8 cellular contexts compared by ENCODE assay signal in genomic region chr1:226871047-226871365, GRCh38. TPM values are rescaled to one million over a fixed set of nuclear protein-coding genes. Genes with fewer than 3 reads are reported as not detected.
DNase-seq lines count a peak whose midpoint lies in the region; ATAC-seq, FAIRE-seq and TF ChIP-seq lines count a peak whose summit lies in the region.

No MANE protein-coding gene starts in this region.

- DNase-seq in SK-N-SH, result no peak
- DNase-seq in activated naive CD8-positive, alpha-beta T cell treated with anti-CD3 and anti-CD28 coated beads, Interleukin-2, amount 10 ng/mL, durations not matched to agents 7 days and 5 days, result no peak
- DNase-seq in kidney, result no peak
- no peak for DNase-seq in suprapubic skin (ENCODE audit: low spot score in 2 of 2)

- H3K27me3 ChIP-seq in SK-N-SH (ENCODE audit: insufficient read depth) (no peaks in the 10 kb centered on the region), suprapubic skin (no peaks in the 10 kb centered on the region)

- no peak overlapping the region for H3K27ac Mint-ChIP-seq in activated naive CD8-positive, alpha-beta T cell treated with anti-CD3 and anti-CD28 coated beads, Interleukin-2, amount 10 ng/mL, durations not matched to agents 7 days and 5 days

- peak overlapping the region; percentile 92 for H3K4me2 ChIP-seq in SK-N-SH

- no peak for TF ChIP-seq POLR2A in suprapubic skin (IDR thresholded peaks at IDR 0.05)

- CTCF ChIA-PET in SK-N-SH (lab: Yijun Ruan, JAX), result interaction anchor here (1.8 kb wide), 1 partner anchor 9 kb away, joined by 5 read pairs; no protein-coding TSS in a partner anchor

- ATAC-seq in SK-N-SH treated with all-trans-retinoic acid at 6 μM for 48 hours (no peak), HG03354 (IDR thresholded peaks at IDR 0.05; ENCODE audit: poor library complexity, severe bottlenecking, unreplicated experiment) (no peak), HG03135 (IDR thresholded peaks at IDR 0.05; ENCODE audit: unreplicated experiment) (no peak), HG02678 (IDR thresholded peaks at IDR 0.05; ENCODE audit: unreplicated experiment) (no peak)
- no peak for ATAC-seq in activated naive CD8-positive, alpha-beta T cell treated with anti-CD3 and anti-CD28 coated beads, Interleukin-2, amount 10 ng/mL, durations not matched to agents 7 days and 5 days (ENCODE audit: low read depth)

- H3K27ac ChIP-seq in SK-N-SH (ENCODE audit: low read depth in 2 of 2, low read length in 1 of 2), result peak overlapping the region in 1 of 2 experiments; percentile 35; a peak in 2 of 4 replicates
- peak overlapping the region in 1 of 2 donors; percentile 50 for H3K27ac ChIP-seq in kidney (ENCODE audit: low read depth in 2 of 2, low read length in 2 of 2)
- peak overlapping the region; percentile 73 for H3K27ac ChIP-seq in suprapubic skin

- H2AFZ ChIP-seq in SK-N-SH (ENCODE audit: low read depth), result peak overlapping the region; percentile 95

- POLR2A ChIA-PET in SK-N-SH (lab: Yijun Ruan, JAX), result no interaction called here
- POLR2A ChIA-PET in activated naive CD8-positive, alpha-beta T cell treated with anti-CD3 and anti-CD28 coated beads, Interleukin-2, amount 10 ng/mL, durations not matched to agents 7 days and 5 days (lab: Charles Lee), result no interaction called here

- intact Hi-C loops in kidney (cut with DNase I), result no loop called here

- no peaks in the 10 kb centered on the region for H3K79me2 ChIP-seq in SK-N-SH (ENCODE audit: insufficient read depth)

- H3K9me3 Mint-ChIP-seq in activated naive CD8-positive, alpha-beta T cell treated with anti-CD3 and anti-CD28 coated beads, Interleukin-2, amount 10 ng/mL, durations not matched to agents 7 days and 5 days, result no peaks in the 10 kb centered on the region

- H3K4me1 Mint-ChIP-seq in activated naive CD8-positive, alpha-beta T cell treated with anti-CD3 and anti-CD28 coated beads, Interleukin-2, amount 10 ng/mL, durations not matched to agents 7 days and 5 days, result peaks cover 5% of the 10 kb centered on the region

- H3F3A ChIP-seq in SK-N-SH (replicated peaks; ENCODE audit: insufficient read depth), result peaks cover 4% of the 10 kb centered on the region

- H3K27me3 Mint-ChIP-seq in activated naive CD8-positive, alpha-beta T cell treated with anti-CD3 and anti-CD28 coated beads, Interleukin-2, amount 10 ng/mL, durations not matched to agents 7 days and 5 days, result peaks cover 41% of the 10 kb centered on the region

- H3K9ac ChIP-seq in SK-N-SH, result peak overlapping the region; percentile 73
- peak overlapping the region; percentile 9 to 12 for H3K9ac ChIP-seq in kidney (ENCODE audit: low read length in 2 of 2)

- TF ChIP-seq RAD21 in SK-N-SH (IDR thresholded peaks at IDR 0.05; ENCODE audit: low read length), result no peak

- no peak for FAIRE-seq in kidney (lab: Jason Lieb, UNC)

- no peaks in the 10 kb centered on the region for H3K36me3 Mint-ChIP-seq in activated naive CD8-positive, alpha-beta T cell treated with anti-CD3 and anti-CD28 coated beads, Interleukin-2, amount 10 ng/mL, durations not matched to agents 7 days and 5 days

- H3K4me1 ChIP-seq in SK-N-SH (ENCODE audit: control insufficient read depth in 1 of 2, insufficient read depth in 2 of 2, low read depth in 1 of 2, low read length in 1 of 2), result peaks cover 0 to 11% of the 10 kb centered on the region in 2 experiments; a peak in 1 of 4 replicates
- H3K4me1 ChIP-seq in kidney (ENCODE audit: control insufficient read depth in 1 of 2, insufficient read depth in 1 of 2, low read depth in 1 of 2, low read length in 2 of 2), result peaks cover 14 to 29% of the 10 kb centered on the region in 2 donors
- H3K4me1 ChIP-seq in suprapubic skin, result peaks cover 19% of the 10 kb centered on the region

- H4K20me1 ChIP-seq in SK-N-SH (ENCODE audit: insufficient read depth), result no peaks in the 10 kb centered on the region

- no peak for TF ChIP-seq CTCF in SK-N-SH (IDR thresholded peaks at IDR 0.05)
- no peak for TF ChIP-seq CTCF in kidney (IDR thresholded peaks at IDR 0.05; ENCODE audit: borderline replicate concordance, extremely low read depth, insufficient read depth)
- TF ChIP-seq CTCF in suprapubic skin (IDR thresholded peaks at IDR 0.05), result no peak

- H3K9me3 ChIP-seq in SK-N-SH (no peaks in the 10 kb centered on the region), kidney (ENCODE audit: control insufficient read depth in 1 of 2, low read length in 2 of 2) (no peaks in the 10 kb centered on the region), suprapubic skin (no peaks in the 10 kb centered on the region)

- H3K36me3 ChIP-seq in SK-N-SH (replicated peaks in 1 of 2; ENCODE audit: control insufficient read depth in 1 of 2, insufficient read depth in 2 of 2, low read length in 1 of 2), result peaks cover 3 to 7% of the 10 kb centered on the region in 2 experiments
- no peaks in the 10 kb centered on the region for H3K36me3 ChIP-seq in kidney (ENCODE audit: control insufficient read depth in 1 of 2, insufficient read depth in 2 of 2, low read length in 2 of 2)
- peaks cover 1% of the 10 kb centered on the region for H3K36me3 ChIP-seq in suprapubic skin

- peak overlapping the region; percentile 77 for H3K4me3 Mint-ChIP-seq in activated naive CD8-positive, alpha-beta T cell treated with anti-CD3 and anti-CD28 coated beads, Interleukin-2, amount 10 ng/mL, durations not matched to agents 7 days and 5 days

- 1% methylated on average over 15 of the region's 19 CpGs for WGBS in SK-N-SH (ENCODE audit: low lambda C conversion rate)
- 0% methylated on average over 3 of the region's 19 CpGs for WGBS in suprapubic skin

- TF ChIP-seq EP300 in SK-N-SH (IDR thresholded peaks at IDR 0.05; ENCODE audit: borderline replicate concordance in 1 of 2, low read depth in 1 of 2, low read length in 1 of 2) (no peak), suprapubic skin (IDR thresholded peaks at IDR 0.05) (no peak)

- H3K9me2 ChIP-seq in SK-N-SH, result no peaks in the 10 kb centered on the region

- H3K4me3 ChIP-seq in SK-N-SH (ENCODE audit: low read depth in 2 of 2, low read length in 1 of 2) (peak overlapping the region; percentile 69 to 78), kidney (ENCODE audit: low read length in 2 of 2) (peak overlapping the region; percentile 59 to 69), suprapubic skin (peak overlapping the region; percentile 88)

TF ChIP-seq in SK-N-SH, 30 proteins besides CTCF, POLR2A, EP300 and RAD21:
- TF ChIP-seq FOXJ3 (CRISPR knock-in tag; IDR thresholded peaks at IDR 0.05) (no peak), USF1 (IDR thresholded peaks at IDR 0.05; ENCODE audit: borderline replicate concordance, low read depth) (0 out of 2 replicates have a peak, but pooled peaks have one; percentile 4), GABPA (IDR thresholded peaks at IDR 0.05; ENCODE audit: low read depth) (no peak), POLR2AphosphoS5 (IDR thresholded peaks at IDR 0.05; ENCODE audit: low read depth, low read length) (no peak), RXRA (IDR thresholded peaks at IDR 0.05; ENCODE audit: borderline replicate concordance, low read depth) (no peak), MXI1 (IDR thresholded peaks at IDR 0.05; ENCODE audit: low read depth, low read length) (peak; percentile 85), MAX (IDR thresholded peaks at IDR 0.05; ENCODE audit: low read depth) (no peak)

TF ChIP-seq in SK-N-SH treated with all-trans-retinoic acid at 6 μM for 48 hours, 23 proteins besides CTCF, POLR2A, EP300 and RAD21 (continues in another document):
- no peak for TF ChIP-seq CSRNP3 (CRISPR knock-in tag; IDR thresholded peaks at IDR 0.05)
- TF ChIP-seq ZC3H10 (CRISPR knock-in tag; IDR thresholded peaks at IDR 0.05), result no peak
- no peak for TF ChIP-seq ISL1 (CRISPR knock-in tag; IDR thresholded peaks at IDR 0.05)
- no peak for TF ChIP-seq ZFP3 (CRISPR knock-in tag; IDR thresholded peaks at IDR 0.05)
- no peak for TF ChIP-seq TCF4 (CRISPR knock-in tag; IDR thresholded peaks at IDR 0.05; ENCODE audit: borderline replicate concordance)
- no peak for TF ChIP-seq ZFP30 (CRISPR knock-in tag; IDR thresholded peaks at IDR 0.05)
- TF ChIP-seq ARNTL (CRISPR knock-in tag; IDR thresholded peaks at IDR 0.05; ENCODE audit: borderline replicate concordance, low read depth), result no peak
- no peak for TF ChIP-seq ZNF70 (CRISPR knock-in tag; IDR thresholded peaks at IDR 0.05)
- no peak for TF ChIP-seq OSR1 (CRISPR knock-in tag; IDR thresholded peaks at IDR 0.05)
- TF ChIP-seq TOX (CRISPR knock-in tag; IDR thresholded peaks at IDR 0.05; ENCODE audit: borderline replicate concordance), result no peak
- TF ChIP-seq CSDC2 (CRISPR knock-in tag; IDR thresholded peaks at IDR 0.05), result no peak

RNA-seq across cellular contexts. Expression of gene PSEN2, which starts 0.6 kb away (rescaled TPM):
- polyA plus RNA-seq in SK-N-SH (2012; rRNA removed), result 20.2 and 31.6 TPM in 2 replicates
- 12.3 and 17.8 TPM in 2 replicates for polyA plus RNA-seq in SK-N-SH (2012; cell fraction: cytosol; rRNA removed)
- polyA plus RNA-seq in SK-N-SH (2012; cell fraction: nucleus; rRNA removed), result 45.3 TPM in 2 replicates
- 1 to 10 TPM; 6.4 to 7.2 TPM for total RNA-seq in activated naive CD8-positive, alpha-beta T cell treated with anti-CD3 and anti-CD28 coated beads, Interleukin-2, amount 10 ng/mL, durations not matched to agents 7 days and 5 days
- total RNA-seq in kidney, result 25.6 TPM
- polyA plus RNA-seq in kidney (ENCODE audit: insufficient read depth, low read depth, low replicate concordance), result 22.6 TPM
- total RNA-seq in suprapubic skin, result 10 to 100 TPM; 14.9 to 28.5 (median 20.2) TPM
